In the genomic region with DNA sequence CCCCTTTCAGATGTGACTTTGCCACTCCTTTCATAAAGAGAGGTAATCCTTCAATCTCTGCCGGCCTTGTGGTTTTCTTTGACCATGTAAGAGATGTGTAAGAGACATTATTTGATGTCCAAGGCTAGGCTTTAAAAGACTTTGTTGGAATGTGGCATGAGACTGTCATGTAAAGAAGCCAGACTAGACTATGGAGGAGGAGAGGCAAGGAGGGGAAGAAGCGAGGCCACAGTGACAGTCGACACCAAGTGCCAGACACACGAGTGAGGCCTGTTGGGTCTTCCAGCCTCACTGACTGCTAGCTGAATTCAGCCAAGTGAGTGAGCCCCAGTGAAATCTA, we compare ENCODE assay signal across 19 cellular contexts.
DNase-seq lines count a peak whose midpoint lies in the region; ATAC-seq and TF ChIP-seq lines count a peak whose summit lies in the region.
"Had no signal": no experiment of that assay in that cellular context is flagged by ENCODE, and none has a peak within 500 bp of the region (broad histone marks: within the 10 kb centered on the region; RNA-seq: fewer than 3 reads in every experiment).

No MANE protein-coding gene starts in this region.

- no peak overlapping the region for H2AFZ ChIP-seq in trophoblast cell (ENCODE audit: insufficient read depth, low read length, poor library complexity)

- no peak overlapping the region for H4K91ac ChIP-seq in trophoblast cell (ENCODE audit: low read depth, low read length)

- no peak overlapping the region for H3K18ac ChIP-seq in trophoblast cell (ENCODE audit: low read length)

- H3K4me1 Mint-ChIP-seq in mesothelial cell of epicardium = peaks cover 31% of the 10 kb centered on the region
- H3K4me1 Mint-ChIP-seq: B cell; CD8-positive, alpha-beta memory T cell; IgD-negative memory B cell had no signal

- H4K12ac ChIP-seq in trophoblast cell (ENCODE audit: low read depth, low read length) = no peak overlapping the region

- no CpG with 5 or more reads among the region's 4 CpGs for WGBS in trophoblast cell (ENCODE audit: extremely low coverage, insufficient coverage, insufficient read length)

- no peak overlapping the region for H3K23ac ChIP-seq in trophoblast cell (ENCODE audit: low read length)

- DNase-seq in M059J (ENCODE audit: low read depth) (peak; percentile 8), adipocyte (ENCODE audit: low read depth) (peak; percentile 13), mesothelial cell of epicardium (ENCODE audit: low spot score in 2 of 2, unreplicated experiment in 2 of 2) (no peak), foreskin keratinocyte (no peak), NCI-H1436 (lab: John Stamatoyannopoulos, UW) (no peak), trophoblast cell (no peak)
- DNase-seq: CD4-positive, CD25-positive, alpha-beta regulatory T cell; CD8-positive, alpha-beta memory T cell; COR-L47; GOT3; H7; HFFc6 had no signal

- no peaks in the 10 kb centered on the region for H3K79me2 ChIP-seq in trophoblast cell (ENCODE audit: control insufficient read depth, insufficient read depth, low read length, poor library complexity)

- H3K4me1 ChIP-seq in adipocyte (ENCODE audit: control insufficient read depth, insufficient read depth, low read length) (peaks cover 4% of the 10 kb centered on the region), foreskin keratinocyte (no peaks in the 10 kb centered on the region), trophoblast cell (ENCODE audit: control insufficient read depth in 1 of 2, insufficient read depth in 2 of 2, low read length in 2 of 2) (peaks cover 0 to 4% of the 10 kb centered on the region in 2 experiments)
- H3K4me1 ChIP-seq: BLaER1 treated with 17β-estradiol and CSF1 and Interleukin-3, amounts not matched to agents 10 nM and 100 nM had no signal

- H2BK5ac ChIP-seq in trophoblast cell (ENCODE audit: low read depth, low read length, poor library complexity) = no peak overlapping the region

- peak overlapping the region; percentile 63 for H3K27ac Mint-ChIP-seq in mesothelial cell of epicardium
- H3K27ac Mint-ChIP-seq: B cell; CD4-positive, CD25-positive, alpha-beta regulatory T cell; CD8-positive, alpha-beta memory T cell; HFFc6; IgD-negative memory B cell had no signal

- no peak overlapping the region for H3K4ac ChIP-seq in trophoblast cell (ENCODE audit: low read depth, low read length)

- peaks cover 12% of the 10 kb centered on the region for H3K9me3 Mint-ChIP-seq in mesothelial cell of epicardium

- H3K27me3 ChIP-seq in adipocyte (replicated peaks; ENCODE audit: control insufficient read depth, insufficient read depth, low read length) (no peaks in the 10 kb centered on the region), foreskin keratinocyte (no peaks in the 10 kb centered on the region), trophoblast cell (ENCODE audit: insufficient read depth, low read length) (no peaks in the 10 kb centered on the region)
- H3K27me3 ChIP-seq: BLaER1 treated with 17β-estradiol and CSF1 and Interleukin-3, amounts not matched to agents 10 nM and 100 nM had no signal

- H3K36me3 Mint-ChIP-seq in mesothelial cell of epicardium = peaks cover under 1% of the 10 kb centered on the region
- H3K36me3 Mint-ChIP-seq: CD4-positive, CD25-positive, alpha-beta regulatory T cell; IgD-negative memory B cell had no signal

- no peak overlapping the region for H2BK12ac ChIP-seq in trophoblast cell (ENCODE audit: low read length)

- no peaks in the 10 kb centered on the region for H3K9me3 ChIP-seq in adipocyte (ENCODE audit: control insufficient read depth, low read length)
- no peaks in the 10 kb centered on the region for H3K9me3 ChIP-seq in trophoblast cell (ENCODE audit: insufficient read depth, low read depth, low read length)
- H3K9me3 ChIP-seq: BLaER1 treated with 17β-estradiol and CSF1 and Interleukin-3, amounts not matched to agents 10 nM and 100 nM had no signal

- no peaks in the 10 kb centered on the region for H3K36me3 ChIP-seq in adipocyte (ENCODE audit: control insufficient read depth, insufficient read depth, low read length, severe bottlenecking)
- H3K36me3 ChIP-seq in trophoblast cell (ENCODE audit: control insufficient read depth in 1 of 2, insufficient read depth in 2 of 2, low read length in 2 of 2) = no peaks in the 10 kb centered on the region
- H3K36me3 ChIP-seq: BLaER1 treated with 17β-estradiol and CSF1 and Interleukin-3, amounts not matched to agents 10 nM and 100 nM had no signal

- H3K27ac ChIP-seq in 22Rv1 (peak overlapping the region; percentile 93), foreskin keratinocyte (no peak overlapping the region), trophoblast cell (ENCODE audit: low read depth, low read length) (no peak overlapping the region)
- H3K27ac ChIP-seq: BLaER1 treated with 17β-estradiol and CSF1 and Interleukin-3, amounts not matched to agents 10 nM and 100 nM had no signal

- H4K8ac ChIP-seq in trophoblast cell (ENCODE audit: low read depth, low read length) = no peak overlapping the region

- TF ChIP-seq CTCF in 22Rv1 (IDR thresholded peaks at IDR 0.05) (no peak), mesothelial cell of epicardium (IDR thresholded peaks at IDR 0.05; ENCODE audit: unreplicated experiment) (no peak), foreskin keratinocyte (conservative IDR thresholded peaks at IDR 0.05) (no peak)

- H3K14ac ChIP-seq in trophoblast cell (ENCODE audit: low read length) = no peak overlapping the region

- no peaks in the 10 kb centered on the region for H3K27me3 Mint-ChIP-seq in mesothelial cell of epicardium (ENCODE audit: low read depth)
- H3K27me3 Mint-ChIP-seq: B cell; CD4-positive, CD25-positive, alpha-beta regulatory T cell had no signal

- H3K79me1 ChIP-seq in trophoblast cell (ENCODE audit: low read length) = no peaks in the 10 kb centered on the region

- no peak overlapping the region for H2BK120ac ChIP-seq in trophoblast cell (ENCODE audit: insufficient read depth, low read length, poor library complexity)

- ATAC-seq in foreskin keratinocyte (no peak), HG03095 (IDR thresholded peaks at IDR 0.05; ENCODE audit: unreplicated experiment) (no peak)
- ATAC-seq: HCT116, HepG2 had no signal

- H3K9ac ChIP-seq in adipocyte (ENCODE audit: low read length) (no peak overlapping the region), trophoblast cell (ENCODE audit: low read length) (no peak overlapping the region)
- H3K9ac ChIP-seq: BLaER1 treated with 17β-estradiol and CSF1 and Interleukin-3, amounts not matched to agents 10 nM and 100 nM had no signal

- H2AK5ac ChIP-seq in trophoblast cell (ENCODE audit: low read length) = no peak overlapping the region

- H3K4me3 ChIP-seq in adipocyte (ENCODE audit: low read length) = no peak overlapping the region
- H3K4me3 ChIP-seq in trophoblast cell (ENCODE audit: low read depth, low read length) = no peak overlapping the region
- H3K4me3 ChIP-seq: BLaER1 treated with 17β-estradiol and CSF1 and Interleukin-3, amounts not matched to agents 10 nM and 100 nM had no signal

- no peak overlapping the region for H3K4me2 ChIP-seq in trophoblast cell (ENCODE audit: low read length)
- H3K4me2 ChIP-seq: BLaER1 treated with 17β-estradiol and CSF1 and Interleukin-3, amounts not matched to agents 10 nM and 100 nM had no signal

- H3K4me3 Mint-ChIP-seq in mesothelial cell of epicardium = no peak overlapping the region
- H3K4me3 Mint-ChIP-seq: B cell; CD4-positive, CD25-positive, alpha-beta regulatory T cell; CD8-positive, alpha-beta memory T cell; HFFc6; IgD-negative memory B cell had no signal

Comparison
In these comparisons a context has a peak if more than half of its experiments do, and no peak if none do; other contexts are left out.
1. DNase-seq: peak in M059J (single experiment) and adipocyte (single experiment); none in mesothelial cell of epicardium (0 of 2), foreskin keratinocyte (0 of 2), NCI-H1436 (single experiment) and trophoblast cell (0 of 2).